Comparison of ENCODE assay signal across 6 cellular contexts in the genomic region with DNA sequence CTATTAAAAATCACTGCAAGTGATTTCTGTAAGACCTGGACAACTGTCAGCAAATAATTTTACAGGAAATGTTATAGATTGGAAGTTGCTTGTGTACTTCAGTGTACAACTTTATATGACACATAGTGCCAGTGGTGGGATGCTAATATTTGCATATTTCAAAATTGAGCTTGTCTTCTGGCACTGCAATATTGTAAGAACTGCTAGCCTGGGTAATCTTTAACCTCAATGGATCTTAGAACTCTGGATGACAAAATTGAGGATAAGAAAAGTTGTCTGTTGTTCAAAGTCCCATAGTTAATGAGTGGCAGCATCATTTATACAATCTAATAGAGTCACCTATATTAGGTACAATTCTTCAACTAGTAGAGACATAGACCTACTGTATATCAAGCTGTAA.
"Had no signal": no experiment of that assay in that cellular context is flagged by ENCODE, and none has a peak within 500 bp of the region (broad histone marks: within the 10 kb centered on the region; RNA-seq: fewer than 3 reads in every experiment).

No MANE protein-coding gene starts in this region.

- H3K4me3 ChIP-seq: GM23338, K562 had no signal

- DNase-seq: H9, HCEC 1CT, IMR-90 had no signal

- ATAC-seq: GM23338, K562 had no signal

- H3K27ac ChIP-seq: HL-60 had no signal
